ENCODE assay signal across 20 cellular contexts in the genomic region with DNA sequence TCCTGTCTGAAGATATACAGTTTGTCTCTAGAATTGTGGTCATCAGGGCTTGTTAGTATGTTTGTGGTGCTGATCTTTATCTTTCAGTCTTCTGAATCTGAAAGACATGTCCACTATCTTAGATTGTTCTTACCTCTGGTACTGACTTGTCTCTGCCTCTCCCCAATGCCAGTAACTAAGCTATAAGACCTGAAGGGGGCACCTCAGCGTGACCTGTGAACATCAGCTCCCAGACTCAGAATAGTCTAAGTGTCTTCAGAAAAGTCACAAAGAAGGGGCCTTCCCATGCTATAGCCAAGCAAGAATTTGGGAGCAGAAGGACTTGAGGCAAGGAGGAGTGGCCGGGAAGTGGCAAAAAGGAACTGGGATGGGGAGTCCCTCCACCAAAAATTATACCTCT.
"Had no signal": no experiment of that assay in that cellular context is flagged by ENCODE, and none has a peak within 500 bp of the region (broad histone marks: within the 10 kb centered on the region; RNA-seq: fewer than 3 reads in every experiment).

No MANE protein-coding gene starts in this region.

- H3K36me3 Mint-ChIP-seq: activated CD4-positive, alpha-beta memory T cell treated with anti-CD3 and anti-CD28 coated beads for 36 hours; activated naive CD4-positive, alpha-beta T cell treated with anti-CD3 and anti-CD28 coated beads, Interleukin-2, amount 50 U/mL, for 72 hours; brain; memory B cell; natural killer cell treated with Interleukin-12 subunit alpha and Interleukin-12 subunit beta and Interleukin-15 and Interleukin-18, amount 100 ng/mL, for 72 hours; stimulated activated naive B cell treated with anti-CD40 and anti-IgM and Interleukin-4, amounts not matched to agents 10 μg/mL and 1 μg/mL and 100 μg/mL, for 72 hours; type B pancreatic cell had no signal

- H3K9me3 Mint-ChIP-seq: activated CD4-positive, alpha-beta memory T cell treated with anti-CD3 and anti-CD28 coated beads for 36 hours; activated naive CD4-positive, alpha-beta T cell treated with anti-CD3 and anti-CD28 coated beads, Interleukin-2, amount 50 U/mL, for 72 hours; activated T-cell treated with anti-CD3 and anti-CD28 coated beads, Interleukin-2, amount 50 U/mL, for 4 hours; central memory CD8-positive, alpha-beta T cell; dendritic cell treated with granulocyte-macrophage colony-stimulating factor and Interleukin-4, amounts not matched to agents 40 ng/mL and 50 ng/mL, for 4 days; effector memory CD8-positive, alpha-beta T cell; memory B cell; natural killer cell treated with Interleukin-12 subunit alpha and Interleukin-12 subunit beta and Interleukin-15 and Interleukin-18, amount 100 ng/mL, for 72 hours; stimulated activated naive B cell treated with anti-CD40 and anti-IgM and Interleukin-4, amounts not matched to agents 10 μg/mL and 1 μg/mL and 100 μg/mL, for 72 hours; type B pancreatic cell had no signal

- H3K4me1 Mint-ChIP-seq: central memory CD8-positive, alpha-beta T cell; stimulated activated naive B cell treated with anti-CD40 and anti-IgM and Interleukin-4, amounts not matched to agents 10 μg/mL and 1 μg/mL and 100 μg/mL, for 72 hours had no signal

- H3K27ac Mint-ChIP-seq: activated CD4-positive, alpha-beta memory T cell treated with anti-CD3 and anti-CD28 coated beads for 36 hours; activated naive CD4-positive, alpha-beta T cell treated with anti-CD3 and anti-CD28 coated beads, Interleukin-2, amount 50 U/mL, for 72 hours; brain; dendritic cell treated with granulocyte-macrophage colony-stimulating factor and Interleukin-4, amounts not matched to agents 40 ng/mL and 50 ng/mL, for 4 days; effector memory CD8-positive, alpha-beta T cell; memory B cell; natural killer cell treated with Interleukin-12 subunit alpha and Interleukin-12 subunit beta and Interleukin-15 and Interleukin-18, amount 100 ng/mL, for 72 hours; stimulated activated naive B cell treated with anti-CD40 and anti-IgM and Interleukin-4, amounts not matched to agents 10 μg/mL and 1 μg/mL and 100 μg/mL, for 72 hours; type B pancreatic cell had no signal

- H3K4me3 ChIP-seq: psoas muscle, right lobe of liver had no signal

- DNase-seq: activated CD4-positive, alpha-beta memory T cell treated with anti-CD3 and anti-CD28 coated beads for 36 hours; activated effector memory CD4-positive, alpha-beta T cell treated with anti-CD3 and anti-CD28 coated beads, Interleukin-2, amount 50 U/mL, for 16 hours; activated T-cell treated with anti-CD3 and anti-CD28 coated beads, Interleukin-2, amount 50 U/mL, for 4 hours; amniotic stem cell; effector memory CD8-positive, alpha-beta T cell; glutamatergic neuron; left cardiac atrium; occipital lobe; psoas muscle; right lobe of liver; stimulated activated naive B cell treated with anti-CD40 and anti-IgM and Interleukin-4, amounts not matched to agents 10 μg/mL and 1 μg/mL and 100 μg/mL, for 72 hours; substantia nigra had no signal

- H3K9me3 ChIP-seq: psoas muscle, right lobe of liver had no signal

- H3K36me3 ChIP-seq: right lobe of liver had no signal

- H3K4me3 Mint-ChIP-seq: activated CD4-positive, alpha-beta memory T cell treated with anti-CD3 and anti-CD28 coated beads for 36 hours; activated T-cell treated with anti-CD3 and anti-CD28 coated beads, Interleukin-2, amount 50 U/mL, for 4 hours; brain; central memory CD8-positive, alpha-beta T cell; dendritic cell treated with granulocyte-macrophage colony-stimulating factor and Interleukin-4, amounts not matched to agents 40 ng/mL and 50 ng/mL, for 4 days; effector memory CD8-positive, alpha-beta T cell; memory B cell; natural killer cell treated with Interleukin-12 subunit alpha and Interleukin-12 subunit beta and Interleukin-15 and Interleukin-18, amount 100 ng/mL, for 72 hours; stimulated activated naive B cell treated with anti-CD40 and anti-IgM and Interleukin-4, amounts not matched to agents 10 μg/mL and 1 μg/mL and 100 μg/mL, for 72 hours; type B pancreatic cell had no signal

- ATAC-seq: activated naive CD4-positive, alpha-beta T cell treated with anti-CD3 and anti-CD28 coated beads, Interleukin-2, amount 50 U/mL, for 72 hours; activated T-cell treated with anti-CD3 and anti-CD28 coated beads, Interleukin-2, amount 50 U/mL, for 4 hours; effector memory CD8-positive, alpha-beta T cell; esophagus mucosa; left cardiac atrium; natural killer cell treated with Interleukin-12 subunit alpha and Interleukin-12 subunit beta and Interleukin-15 and Interleukin-18, amount 100 ng/mL, for 72 hours; psoas muscle; right lobe of liver had no signal

- H3K27ac ChIP-seq: psoas muscle, right lobe of liver had no signal

- H3K4me1 ChIP-seq: psoas muscle, right lobe of liver had no signal

- H3K27me3 ChIP-seq: right lobe of liver had no signal

- H3K27me3 Mint-ChIP-seq: activated CD4-positive, alpha-beta memory T cell treated with anti-CD3 and anti-CD28 coated beads for 36 hours; dendritic cell treated with granulocyte-macrophage colony-stimulating factor and Interleukin-4, amounts not matched to agents 40 ng/mL and 50 ng/mL, for 4 days; effector memory CD8-positive, alpha-beta T cell; memory B cell; type B pancreatic cell had no signal
